In genomic region chr10:60388116-60388515, GRCh38 we compare ENCODE assay signal across 14 cellular contexts.
DNase-seq lines count a peak whose midpoint lies in the region; TF ChIP-seq lines count a peak whose summit lies in the region.
"Had no signal": no experiment of that assay in that cellular context is flagged by ENCODE, and none has a peak within 500 bp of the region (broad histone marks: within the 10 kb centered on the region; RNA-seq: fewer than 3 reads in every experiment).

No MANE protein-coding gene starts in this region.

- H3F3A ChIP-seq in OCI-LY1 (ENCODE audit: insufficient read depth, low read length): no peaks in the 10 kb centered on the region

- no peak for TF ChIP-seq CTCF in OCI-LY1 (IDR thresholded peaks at IDR 0.05; ENCODE audit: low read length)

- H3K9me3 ChIP-seq in OCI-LY1 (ENCODE audit: low read length): no peaks in the 10 kb centered on the region
- H3K9me3 ChIP-seq: BLaER1 had no signal

- H3K27ac ChIP-seq in OCI-LY1 (ENCODE audit: low read depth, low read length, poor library complexity, severe bottlenecking): peak overlapping the region; percentile 79
- peak overlapping the region; percentile 77 for H3K27ac ChIP-seq in angular gyrus (ENCODE audit: low read depth, low read length)
- H3K27ac ChIP-seq in substantia nigra (ENCODE audit: low read depth, low read length, poor library complexity, severe bottlenecking): peak overlapping the region; percentile 80
- H3K27ac ChIP-seq: BLaER1, KMS-11 had no signal

- H3K4me2 ChIP-seq in OCI-LY1 (ENCODE audit: low read length): peak overlapping the region; percentile 71
- H3K4me2 ChIP-seq: BLaER1, KMS-11 had no signal

- H3K36me3 ChIP-seq in OCI-LY1 (ENCODE audit: insufficient read depth, low read length): no peaks in the 10 kb centered on the region
- H3K36me3 ChIP-seq: BLaER1 had no signal

- no peaks in the 10 kb centered on the region for H4K20me1 ChIP-seq in OCI-LY1 (ENCODE audit: insufficient read depth, low read length)
- H4K20me1 ChIP-seq: BLaER1 had no signal

- H3K4me3 ChIP-seq in OCI-LY1 (ENCODE audit: low read depth, low read length, poor library complexity, severe bottlenecking): peak overlapping the region; percentile 75
- H3K4me3 ChIP-seq: BLaER1 had no signal

- peak overlapping the region; percentile 80 for H3K9ac ChIP-seq in OCI-LY1 (ENCODE audit: low read length)
- H3K9ac ChIP-seq: BLaER1, KMS-11 had no signal

- no peaks in the 10 kb centered on the region for H3K9me2 ChIP-seq in OCI-LY1 (ENCODE audit: low read depth, low read length)

- H3K27me3 ChIP-seq in OCI-LY1 (ENCODE audit: insufficient read depth, low read length): no peaks in the 10 kb centered on the region
- H3K27me3 ChIP-seq: BLaER1 had no signal

- peaks cover 86% of the 10 kb centered on the region for H3K4me1 ChIP-seq in OCI-LY1 (ENCODE audit: insufficient read depth, low read length, severe bottlenecking)

- peaks cover 60% of the 10 kb centered on the region for H3K79me2 ChIP-seq in OCI-LY1 (ENCODE audit: insufficient read depth, low read length)

- DNase-seq in inferior parietal cortex (ENCODE audit: extremely low spot score): peak; percentile 45
- no peak for DNase-seq in substantia nigra (lab: John Stamatoyannopoulos, UW)
- DNase-seq in NCI-H82 (lab: John Stamatoyannopoulos, UW): no peak
- no peak for DNase-seq in NCI-H2227 (lab: John Stamatoyannopoulos, UW; ENCODE audit: unreplicated experiment)
- no peak for DNase-seq in epidermal melanocyte (ENCODE audit: insufficient read length, low spot score)
- DNase-seq in SHP77 treated with DMSO at 0.1 percent for 48 hours (lab: John Stamatoyannopoulos, UW): no peak
- DNase-seq: CD8-positive, alpha-beta memory T cell; EL; MM.1S; NK-92 treated with Interleukin-12 subunit alpha and Interleukin-12 subunit beta, amount 100 ng/mL, for 24 hours had no signal

- H2AFZ ChIP-seq in OCI-LY1 (ENCODE audit: low read length): no peak overlapping the region
